In genomic region chr2:5673861-5674240, GRCh38 we compare ENCODE assay signal across 14 cellular contexts. TPM values are rescaled to one million over a fixed set of nuclear protein-coding genes. Genes with fewer than 3 reads are reported as not detected.
DNase-seq lines count a peak whose midpoint lies in the region; ATAC-seq and TF ChIP-seq lines count a peak whose summit lies in the region.
"Had no signal": no experiment of that assay in that cellular context is flagged by ENCODE, and none has a peak within 500 bp of the region (broad histone marks: within the 10 kb centered on the region; RNA-seq: fewer than 3 reads in every experiment).

No MANE protein-coding gene starts in this region.

- intact Hi-C loops in left ventricle myocardium inferior (cut with micrococcal nuclease) (no loop called here), left cardiac atrium (cut with DNase I) (no loop called here)

- H3K9me3 ChIP-seq in left ventricle myocardium inferior (replicated peaks) (no peaks in the 10 kb centered on the region), adipocyte (ENCODE audit: control insufficient read depth, low read length) (no peaks in the 10 kb centered on the region)
- H3K9me3 ChIP-seq: upper lobe of left lung had no signal

- no peak overlapping the region for H3K27ac ChIP-seq in left ventricle myocardium inferior (replicated peaks)
- H3K27ac ChIP-seq: upper lobe of left lung had no signal

- H3K27me3 ChIP-seq in left ventricle myocardium inferior (ENCODE audit: low read depth) = peaks cover 69% of the 10 kb centered on the region
- peaks cover 6% of the 10 kb centered on the region for H3K27me3 ChIP-seq in adipocyte (replicated peaks; ENCODE audit: control insufficient read depth, insufficient read depth, low read length)

- H3K9ac ChIP-seq in adipocyte (ENCODE audit: low read length) = no peak overlapping the region

- H3K4me1 ChIP-seq in left ventricle myocardium inferior (peaks cover 8% of the 10 kb centered on the region), adipocyte (ENCODE audit: control insufficient read depth, insufficient read depth, low read length) (no peaks in the 10 kb centered on the region)

- no peak for ATAC-seq in left cardiac atrium
- ATAC-seq in HG03095 (IDR thresholded peaks at IDR 0.05; ENCODE audit: unreplicated experiment) = no peak
- no peak for ATAC-seq in GM18520 (IDR thresholded peaks at IDR 0.05; ENCODE audit: unreplicated experiment)
- ATAC-seq in GM21515 (IDR thresholded peaks at IDR 0.05; ENCODE audit: unreplicated experiment) = no peak
- ATAC-seq: naive thymus-derived CD4-positive, alpha-beta T cell had no signal

- H3K36me3 ChIP-seq in left ventricle myocardium inferior (no peaks in the 10 kb centered on the region), adipocyte (ENCODE audit: control insufficient read depth, insufficient read depth, low read length, severe bottlenecking) (no peaks in the 10 kb centered on the region)
- H3K36me3 ChIP-seq: upper lobe of left lung had no signal

- H3K4me3 ChIP-seq in left ventricle myocardium inferior (peak overlapping the region; percentile 59), adipocyte (ENCODE audit: low read length) (no peak overlapping the region)
- H3K4me3 ChIP-seq: upper lobe of left lung had no signal

- DNase-seq in left ventricle myocardium inferior = no peak
- no peak for DNase-seq in left cardiac atrium
- DNase-seq in adipocyte (ENCODE audit: low read depth) = peak; percentile 65
- peak; percentile 27 for DNase-seq in iris pigment epithelial cell (ENCODE audit: low read depth)
- no peak for DNase-seq in NCI-H1436 treated with DMSO at 0.1 percent for 48 hours (lab: John Stamatoyannopoulos, UW)
- DNase-seq: activated CD4-positive, alpha-beta T cell treated with anti-CD3 and anti-CD28 coated beads, Interleukin-2, amount 10 ng/mL, durations not matched to agents 24 days and 14 days; erythroblast; naive thymus-derived CD4-positive, alpha-beta T cell; OCI-M1 had no signal

- TF ChIP-seq CTCF in left ventricle myocardium inferior (IDR thresholded peaks at IDR 0.05; ENCODE audit: borderline replicate concordance) = no peak

RNA-seq across cellular contexts. Expression of gene SOX11, which starts 18.3 kb away (rescaled TPM):
- total RNA-seq in left ventricle myocardium inferior (0.93 TPM), left cardiac atrium (under 1 TPM; 0.21 to 0.42 TPM)
- total RNA-seq: activated CD4-positive, alpha-beta T cell treated with anti-CD3 and anti-CD28 coated beads, Interleukin-2, amount 10 ng/mL, durations not matched to agents 24 days and 14 days; naive thymus-derived CD4-positive, alpha-beta T cell; T-helper 1 cell treated with Interleukin-12 subunit alpha and Interleukin-12 subunit beta and Interleukin-4 antibody, amounts not matched to agents 30 ng/mL and 1 ng/mL, for 36 hours had no signal

Comparison
In these comparisons a context has a peak if more than half of its experiments do, and no peak if none do; other contexts are left out.
1. DNase-seq: peak in adipocyte (single experiment) and iris pigment epithelial cell (single experiment); none in left ventricle myocardium inferior (single experiment), left cardiac atrium (single experiment) and NCI-H1436 treated with DMSO at 0.1 percent for 48 hours (single experiment).